Comparison of ENCODE assay signal across 6 cellular contexts in genomic region chr1:153536618-153537375, GRCh38. TPM values are rescaled to one million over a fixed set of nuclear protein-coding genes. Genes with fewer than 3 reads are reported as not detected.
DNase-seq lines count a peak whose midpoint lies in the region; ATAC-seq and TF ChIP-seq lines count a peak whose summit lies in the region.

No MANE protein-coding gene starts in this region.

- H3K4me3 ChIP-seq in A673 (ENCODE audit: low read depth, low read length, poor library complexity, severe bottlenecking): peak overlapping the region; percentile 50

- no peaks in the 10 kb centered on the region for H3K9me3 Mint-ChIP-seq in T-cell
- no peaks in the 10 kb centered on the region for H3K9me3 Mint-ChIP-seq in immature natural killer cell

- BruUV-seq in A673 (replicated peaks; lab: Mats Ljungman, UMichigan): no TSS peak

- H3K4me3 Mint-ChIP-seq in T-cell (peak overlapping the region; percentile 90 to 94 (median 94)), immature natural killer cell (peak overlapping the region; percentile 83 to 96 (median 90))

- H3K9me3 ChIP-seq in A673 (ENCODE audit: low read depth, low read length, poor library complexity, severe bottlenecking): no peaks in the 10 kb centered on the region

- H3K4me1 ChIP-seq in A673 (ENCODE audit: insufficient read depth, low read length, poor library complexity, severe bottlenecking): peaks cover 34% of the 10 kb centered on the region

- intact Hi-C loops in A673 (cut with micrococcal nuclease; ENCODE audit: unreplicated experiment): no loop called here

- H3K4me1 Mint-ChIP-seq in T-cell (peaks cover 73 to 88% (median 82%) of the 10 kb centered on the region in 3 donors), immature natural killer cell (peaks cover 76 to 79% of the 10 kb centered on the region in 2 donors)

- CTCF ChIA-PET in A673 (lab: Charles Lee) (no interaction called here), T-cell (lab: Charles Lee) (interaction anchor here (0.6 to 2.7 kb wide), 2 partner anchors 9 to 84 kb away, joined by 6 to 28 read pairs; partner anchors contain the start of gene S100A4 (in 1 of the 2))

- ATAC-seq in T-cell (replicated peaks in 1 of 4): no peak
- no peak for ATAC-seq in HG03025 (IDR thresholded peaks at IDR 0.05; ENCODE audit: low FRiP score, unreplicated experiment)
- no peak for ATAC-seq in HG03139 (IDR thresholded peaks at IDR 0.05; ENCODE audit: unreplicated experiment)

- no peaks in the 10 kb centered on the region for H3K27me3 ChIP-seq in A673 (replicated peaks; ENCODE audit: insufficient read depth, low read depth, low read length, poor library complexity)

- H3K36me3 Mint-ChIP-seq in T-cell (peaks cover 17% of the 10 kb centered on the region), immature natural killer cell (peaks cover 0 to 8% (median 8%) of the 10 kb centered on the region in 3 donors)

- no peak for TF ChIP-seq CTCF in A673 (conservative IDR thresholded peaks at IDR 0.05; ENCODE audit: low read depth, low read length)

- POLR2A ChIA-PET in A673 (lab: Charles Lee; ENCODE audit: low non-redundant PET) (no interaction called here), T-cell (lab: Charles Lee) (interaction anchor here in 1 of 2 donors (2.8 kb wide), 1 partner anchor 8 kb away, joined by 14 read pairs; the partner anchor contains the start of gene S100A4)

- H3K27ac Mint-ChIP-seq in T-cell (peak overlapping the region; percentile 99), immature natural killer cell (peak overlapping the region; percentile 87 to 98 (median 96))

- peak overlapping the region; percentile 61 for H3K27ac ChIP-seq in A673 (ENCODE audit: low read depth, low read length, poor library complexity, severe bottlenecking)

- no peak for DNase-seq in A673 (ENCODE audit: low spot score)
- DNase-seq in T-cell: no peak
- no peak for DNase-seq in immature natural killer cell
- DNase-seq in NCI-H187 (lab: John Stamatoyannopoulos, UW): no peak

- no peaks in the 10 kb centered on the region for H3K36me3 ChIP-seq in A673 (ENCODE audit: insufficient read depth, low read length, poor library complexity, severe bottlenecking)

- no peaks in the 10 kb centered on the region for H3K27me3 Mint-ChIP-seq in T-cell
- peaks cover 12 to 21% (median 12%) of the 10 kb centered on the region in 3 donors for H3K27me3 Mint-ChIP-seq in immature natural killer cell (ENCODE audit: low read depth in 3 of 3)

RNA-seq across cellular contexts. Expression of gene S100A6, which starts 1.0 kb away (rescaled TPM):
- total RNA-seq in A673 (2021) (73.6 and 106 TPM in 2 replicates), T-cell (100 to 1,000 TPM; 200 to 467 (median 400) TPM)
- 100 to 1,000 TPM; 472 to 828 (median 543) TPM for polyA plus RNA-seq in immature natural killer cell

RNA-seq across cellular contexts. Expression of gene S100A5, which starts 3.9 kb away (rescaled TPM):
- not detected in 2 replicates for total RNA-seq in A673 (2021)
- total RNA-seq in T-cell: 1 to 10 TPM in 3 of 5 donors, under 1 TPM in 1, not detected in 1; 0.36 to 1.6 (median 1.2) TPM
- under 1 TPM in 1 of 3 donors, not detected in 2; 0.68 TPM for polyA plus RNA-seq in immature natural killer cell

RNA-seq across cellular contexts. Expression of gene S100A4, which starts 8.8 kb away (rescaled TPM):
- total RNA-seq in A673 (2021) (17.8 and 20.0 TPM in 2 replicates), T-cell (100 to 1,000 TPM; 297 to 698 (median 384) TPM)
- 1,000 to 10,000 TPM; 1,846 to 2,303 (median 2,006) TPM for polyA plus RNA-seq in immature natural killer cell

RNA-seq across cellular contexts. Expression of gene S100A3, which starts 12.3 kb away (rescaled TPM):
- total RNA-seq in A673 (2021): 0.61 and 0.99 TPM in 2 replicates
- not detected for total RNA-seq in T-cell
- not detected for polyA plus RNA-seq in immature natural killer cell

RNA-seq across cellular contexts. Expression of gene S100A2, which starts 28.8 kb away (rescaled TPM):
- 2.4 and 4.5 TPM in 2 replicates for total RNA-seq in A673 (2021)
- under 1 TPM in 1 of 5 donors, not detected in 4; 0.66 TPM for total RNA-seq in T-cell
- under 1 TPM in 1 of 3 donors, not detected in 2; 0.83 TPM for polyA plus RNA-seq in immature natural killer cell

Comparison
In these comparisons a context has a peak if more than half of its experiments do, and no peak if none do; other contexts are left out.
1. RNA of gene S100A4, which starts 8.8 kb away (total RNA-seq): 297 to 698 TPM in T-cell; 17.8 to 20.0 TPM in A673; every median in the first group is over 10 times any median in the second.